Comparison of ENCODE assay signal across 8 cellular contexts in the genomic region with DNA sequence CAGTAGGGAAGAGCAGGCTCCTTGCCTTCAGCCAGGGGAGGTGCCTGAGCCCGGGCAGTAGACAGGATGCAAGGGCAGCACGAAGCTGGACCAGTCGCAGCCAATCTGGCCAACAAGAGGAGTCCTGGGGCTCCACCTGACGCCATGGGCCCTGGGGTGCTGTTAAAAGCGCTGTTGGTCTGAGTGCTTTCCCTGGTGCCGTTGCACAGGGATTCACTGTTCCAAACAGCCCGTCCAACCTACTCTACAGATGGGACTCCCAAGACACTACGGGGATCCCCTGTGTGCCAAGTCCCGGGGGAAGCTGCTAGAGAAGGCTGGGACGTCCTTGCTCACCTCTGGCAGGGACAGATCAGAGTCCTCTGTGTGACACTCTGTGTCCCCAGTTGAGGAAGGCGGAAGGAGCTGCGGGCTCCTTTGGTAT. TPM values are rescaled to one million over a fixed set of nuclear protein-coding genes. Genes with fewer than 3 reads are reported as not detected.
DNase-seq lines count a peak whose midpoint lies in the region; ATAC-seq and TF ChIP-seq lines count a peak whose summit lies in the region.

No MANE protein-coding gene starts in this region.

- peak overlapping the region; percentile 83 for H3K4me3 Mint-ChIP-seq in activated CD4-positive, alpha-beta memory T cell treated with anti-CD3 and anti-CD28 coated beads, Interleukin-2, amount 10 ng/mL, durations not matched to agents 7 days and 5 days
- H3K4me3 Mint-ChIP-seq in stimulated activated naive CD8-positive, alpha-beta T cell treated with anti-CD3 and anti-CD28 coated beads, Interleukin-15, amount 100 ng/mL, for 72 hours = peak overlapping the region; percentile 78 to 80

- peaks cover 3% of the 10 kb centered on the region for H3K27me3 Mint-ChIP-seq in activated CD4-positive, alpha-beta memory T cell treated with anti-CD3 and anti-CD28 coated beads, Interleukin-2, amount 10 ng/mL, durations not matched to agents 7 days and 5 days
- peaks cover 51% of the 10 kb centered on the region for H3K27me3 Mint-ChIP-seq in stimulated activated naive CD8-positive, alpha-beta T cell treated with anti-CD3 and anti-CD28 coated beads, Interleukin-15, amount 100 ng/mL, for 72 hours

- POLR2A ChIA-PET in activated CD4-positive, alpha-beta memory T cell treated with anti-CD3 and anti-CD28 coated beads, Interleukin-2, amount 10 ng/mL, durations not matched to agents 7 days and 5 days (lab: Charles Lee) = interaction anchor here (0.6 to 2.1 kb wide), 8 partner anchors 9 to 379 kb away, joined by 3 to 12 read pairs (median 3); partner anchors contain the start of genes CHRNA5 and MORF4L1

- no peaks in the 10 kb centered on the region for H3K9me3 Mint-ChIP-seq in activated CD4-positive, alpha-beta memory T cell treated with anti-CD3 and anti-CD28 coated beads, Interleukin-2, amount 10 ng/mL, durations not matched to agents 7 days and 5 days
- no peaks in the 10 kb centered on the region for H3K9me3 Mint-ChIP-seq in stimulated activated naive CD8-positive, alpha-beta T cell treated with anti-CD3 and anti-CD28 coated beads, Interleukin-15, amount 100 ng/mL, for 72 hours

- peaks cover 36% of the 10 kb centered on the region for H3K27me3 ChIP-seq in iPS-20b (ENCODE audit: insufficient read depth, low read length)

- H3K36me3 Mint-ChIP-seq in activated CD4-positive, alpha-beta memory T cell treated with anti-CD3 and anti-CD28 coated beads, Interleukin-2, amount 10 ng/mL, durations not matched to agents 7 days and 5 days (ENCODE audit: low read depth) = peaks cover 34% of the 10 kb centered on the region

- H3K4me3 ChIP-seq in iPS-20b (ENCODE audit: low read length) = peak overlapping the region; percentile 76

- DNase-seq in activated CD4-positive, alpha-beta memory T cell treated with anti-CD3 and anti-CD28 coated beads, Interleukin-2, amount 10 ng/mL, durations not matched to agents 7 days and 5 days = no peak
- no peak for DNase-seq in stimulated activated naive CD8-positive, alpha-beta T cell treated with anti-CD3 and anti-CD28 coated beads, Interleukin-15, amount 100 ng/mL, for 72 hours
- DNase-seq in NK-92 (lab: John Stamatoyannopoulos, UW; ENCODE audit: unreplicated experiment) (no peak), NOMO-1 treated with DMSO at 0.1 percent for 48 hours (lab: John Stamatoyannopoulos, UW; ENCODE audit: unreplicated experiment) (no peak), NCI-H2196 (lab: John Stamatoyannopoulos, UW; ENCODE audit: unreplicated experiment) (no peak)

- TF ChIP-seq POLR2A in GM19099 (IDR thresholded peaks at IDR 0.05; ENCODE audit: extremely low read depth, insufficient read length, low read depth) = peak; percentile 19

- peak; percentile 27 for ATAC-seq in HG02973 (IDR thresholded peaks at IDR 0.05; ENCODE audit: unreplicated experiment)
- ATAC-seq in stimulated activated naive CD8-positive, alpha-beta T cell treated with anti-CD3 and anti-CD28 coated beads, Interleukin-15, amount 100 ng/mL, for 72 hours = peak; percentile 2

- CTCF ChIA-PET in activated CD4-positive, alpha-beta memory T cell treated with anti-CD3 and anti-CD28 coated beads, Interleukin-2, amount 10 ng/mL, durations not matched to agents 7 days and 5 days (lab: Charles Lee) = interaction anchor here (1.1 kb wide), 1 partner anchor 63 kb away, joined by 3 read pairs; no protein-coding TSS in a partner anchor

- peak overlapping the region; percentile 75 for H3K27ac Mint-ChIP-seq in activated CD4-positive, alpha-beta memory T cell treated with anti-CD3 and anti-CD28 coated beads, Interleukin-2, amount 10 ng/mL, durations not matched to agents 7 days and 5 days
- no peak overlapping the region for H3K27ac Mint-ChIP-seq in stimulated activated naive CD8-positive, alpha-beta T cell treated with anti-CD3 and anti-CD28 coated beads, Interleukin-15, amount 100 ng/mL, for 72 hours

- 0 out of 2 replicates have a peak, but pooled peaks cover 4% of the 10 kb centered on the region for H3K4me1 ChIP-seq in iPS-20b (ENCODE audit: insufficient read depth, low read length)

- H3K27ac ChIP-seq in iPS-20b (ENCODE audit: low read length) = no peak overlapping the region

- no peaks in the 10 kb centered on the region for H3K9me3 ChIP-seq in iPS-20b (ENCODE audit: insufficient read depth, low read depth, low read length)

- H3K36me3 ChIP-seq in iPS-20b (ENCODE audit: insufficient read depth, low read depth, low read length) = no peaks in the 10 kb centered on the region

- peaks cover 36% of the 10 kb centered on the region for H3K4me1 Mint-ChIP-seq in activated CD4-positive, alpha-beta memory T cell treated with anti-CD3 and anti-CD28 coated beads, Interleukin-2, amount 10 ng/mL, durations not matched to agents 7 days and 5 days
- H3K4me1 Mint-ChIP-seq in stimulated activated naive CD8-positive, alpha-beta T cell treated with anti-CD3 and anti-CD28 coated beads, Interleukin-15, amount 100 ng/mL, for 72 hours = peaks cover 20% of the 10 kb centered on the region

- H3K9ac ChIP-seq in iPS-20b (ENCODE audit: low read depth, low read length) = peak overlapping the region; percentile 76; the same call in 1 of the 2 replicates

RNA-seq across cellular contexts. Expression of gene CTSH, which starts 0.6 kb away (rescaled TPM):
- total RNA-seq in activated CD4-positive, alpha-beta memory T cell treated with anti-CD3 and anti-CD28 coated beads, Interleukin-2, amount 10 ng/mL, durations not matched to agents 7 days and 5 days = 100 to 1,000 TPM; 257 to 273 TPM
